Comparison of ENCODE assay signal across 1 cellular context in the genomic region with DNA sequence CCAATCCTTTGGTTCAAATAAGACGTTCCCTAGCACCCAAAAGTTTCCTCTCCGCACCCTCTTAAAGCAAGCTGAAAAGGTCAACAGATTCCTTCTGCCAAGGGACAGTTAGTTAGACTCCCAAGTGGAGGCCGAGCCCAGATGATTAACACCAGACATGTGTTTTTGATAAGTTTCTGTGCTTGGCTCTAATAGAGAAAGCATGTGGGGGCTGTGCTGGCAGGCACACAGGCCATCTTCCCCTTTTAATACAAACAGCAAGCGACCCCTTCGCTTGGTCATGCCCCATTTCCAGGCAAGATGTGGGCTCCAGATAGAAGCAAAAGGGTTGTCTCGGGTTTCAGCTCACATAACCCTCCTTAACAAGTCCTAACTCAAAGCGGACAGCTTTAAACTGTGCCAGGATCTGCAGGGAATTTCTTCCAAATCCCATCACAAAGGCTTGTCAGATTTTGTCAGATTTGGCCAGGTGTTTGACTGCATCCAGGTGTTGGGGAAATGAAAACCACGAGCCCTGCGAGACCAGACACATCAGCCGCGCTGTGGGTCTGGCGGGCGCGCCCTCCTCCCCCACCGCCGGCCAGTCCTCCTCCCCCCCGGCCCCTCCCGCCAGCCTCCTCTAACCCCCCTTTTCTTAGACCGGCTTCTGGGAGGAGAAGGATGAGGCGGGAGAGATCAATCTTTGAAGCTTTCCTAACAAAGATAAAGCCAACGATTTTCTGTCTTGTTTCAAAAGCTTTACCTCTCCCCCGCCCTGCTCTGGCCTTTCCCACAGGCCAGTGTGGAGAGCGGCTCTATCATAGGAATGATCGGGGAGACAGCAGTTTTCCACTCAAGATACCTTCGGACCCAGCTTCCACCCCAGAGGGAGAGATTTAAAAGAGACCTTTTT.
TF ChIP-seq lines count a peak whose summit lies in the region.

No MANE protein-coding gene starts in this region.

TF ChIP-seq in K562, 482 proteins besides CTCF, POLR2A, EP300 and RAD21 (continued from another document and continues in another):
- TF ChIP-seq, protein P1, sequence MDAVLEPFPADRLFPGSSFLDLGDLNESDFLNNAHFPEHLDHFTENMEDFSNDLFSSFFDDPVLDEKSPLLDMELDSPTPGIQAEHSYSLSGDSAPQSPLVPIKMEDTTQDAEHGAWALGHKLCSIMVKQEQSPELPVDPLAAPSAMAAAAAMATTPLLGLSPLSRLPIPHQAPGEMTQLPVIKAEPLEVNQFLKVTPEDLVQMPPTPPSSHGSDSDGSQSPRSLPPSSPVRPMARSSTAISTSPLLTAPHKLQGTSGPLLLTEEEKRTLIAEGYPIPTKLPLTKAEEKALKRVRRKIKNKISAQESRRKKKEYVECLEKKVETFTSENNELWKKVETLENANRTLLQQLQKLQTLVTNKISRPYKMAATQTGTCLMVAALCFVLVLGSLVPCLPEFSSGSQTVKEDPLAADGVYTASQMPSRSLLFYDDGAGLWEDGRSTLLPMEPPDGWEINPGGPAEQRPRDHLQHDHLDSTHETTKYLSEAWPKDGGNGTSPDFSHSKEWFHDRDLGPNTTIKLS (IDR thresholded peaks at IDR 0.05; ENCODE audit: borderline replicate concordance, low read depth) = 0 out of 2 replicates have a peak, but pooled peaks have one; percentile 16
- TF ChIP-seq SRF (CRISPR knock-in tag; IDR thresholded peaks at IDR 0.05) (0 out of 4 replicates have a peak, but pooled peaks of 1 of the 2 experiments have one; percentile 11), ATF7 (IDR thresholded peaks at IDR 0.05) (peak; percentile 44), NFE2 (IDR thresholded peaks at IDR 0.05; ENCODE audit: low read depth) (0 out of 2 replicates have a peak, but pooled peaks have one; percentile 1), ZFPM2 (CRISPR knock-in tag; IDR thresholded peaks at IDR 0.05) (no peak), KAT7 (CRISPR knock-in tag; IDR thresholded peaks at IDR 0.05; ENCODE audit: borderline replicate concordance) (no peak; the same call in 1 of the 2 replicates), NFRKB (IDR thresholded peaks at IDR 0.05; ENCODE audit: low read depth) (peak; percentile 30; the same call in 1 of the 2 replicates), HDGF (IDR thresholded peaks at IDR 0.05) (peak; percentile 13; the same call in 1 of the 2 replicates), POLR2AphosphoS5 (IDR thresholded peaks at IDR 0.05; ENCODE audit: control insufficient read depth, insufficient read depth, low read depth, low read length) (peak; percentile 55; the same call in 1 of the 2 replicates), NBN (IDR thresholded peaks at IDR 0.05; ENCODE audit: low read depth) (peak; percentile 64; the same call in 1 of the 2 replicates), ETV6 (IDR thresholded peaks at IDR 0.05; ENCODE audit: borderline replicate concordance in 1 of 2, low read depth in 2 of 2, low read length in 1 of 2) (0 out of 4 replicates have a peak, but pooled peaks of 1 of the 2 experiments have one; percentile 2), ETV6 (CRISPR knock-in tag; IDR thresholded peaks at IDR 0.05; ENCODE audit: borderline replicate concordance) (no peak), ZNF589 (CRISPR knock-in tag; IDR thresholded peaks at IDR 0.05; ENCODE audit: low read depth) (peak; percentile 29; the same call in 1 of the 2 replicates), BRD9 (IDR thresholded peaks at IDR 0.05; ENCODE audit: low read depth, partially characterized antibody) (peak; percentile 68), SUPT5H (IDR thresholded peaks at IDR 0.05) (peak; percentile 41; the same call in 1 of the 2 replicates), ZFP1 (CRISPR knock-in tag; IDR thresholded peaks at IDR 0.05) (peak; percentile 59; the same call in 1 of the 2 replicates), MBD2 (IDR thresholded peaks at IDR 0.05; ENCODE audit: borderline replicate concordance, low read depth) (peak; percentile 42; the same call in 1 of the 2 replicates), L3MBTL2 (IDR thresholded peaks at IDR 0.05) (peak; percentile 12), TCF7 (IDR thresholded peaks at IDR 0.05; ENCODE audit: borderline replicate concordance) (0 out of 2 replicates have a peak, but pooled peaks have one; percentile 10)
- TF ChIP-seq, protein P2, sequence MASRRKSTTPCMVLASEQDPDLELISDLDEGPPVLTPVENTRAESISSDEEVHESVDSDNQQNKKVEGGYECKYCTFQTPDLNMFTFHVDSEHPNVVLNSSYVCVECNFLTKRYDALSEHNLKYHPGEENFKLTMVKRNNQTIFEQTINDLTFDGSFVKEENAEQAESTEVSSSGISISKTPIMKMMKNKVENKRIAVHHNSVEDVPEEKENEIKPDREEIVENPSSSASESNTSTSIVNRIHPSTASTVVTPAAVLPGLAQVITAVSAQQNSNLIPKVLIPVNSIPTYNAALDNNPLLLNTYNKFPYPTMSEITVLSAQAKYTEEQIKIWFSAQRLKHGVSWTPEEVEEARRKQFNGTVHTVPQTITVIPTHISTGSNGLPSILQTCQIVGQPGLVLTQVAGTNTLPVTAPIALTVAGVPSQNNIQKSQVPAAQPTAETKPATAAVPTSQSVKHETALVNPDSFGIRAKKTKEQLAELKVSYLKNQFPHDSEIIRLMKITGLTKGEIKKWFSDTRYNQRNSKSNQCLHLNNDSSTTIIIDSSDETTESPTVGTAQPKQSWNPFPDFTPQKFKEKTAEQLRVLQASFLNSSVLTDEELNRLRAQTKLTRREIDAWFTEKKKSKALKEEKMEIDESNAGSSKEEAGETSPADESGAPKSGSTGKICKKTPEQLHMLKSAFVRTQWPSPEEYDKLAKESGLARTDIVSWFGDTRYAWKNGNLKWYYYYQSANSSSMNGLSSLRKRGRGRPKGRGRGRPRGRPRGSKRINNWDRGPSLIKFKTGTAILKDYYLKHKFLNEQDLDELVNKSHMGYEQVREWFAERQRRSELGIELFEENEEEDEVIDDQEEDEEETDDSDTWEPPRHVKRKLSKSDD (conservative IDR thresholded peaks at IDR 0.05; ENCODE audit: low read length) = no peak
- TF ChIP-seq, protein P3, sequence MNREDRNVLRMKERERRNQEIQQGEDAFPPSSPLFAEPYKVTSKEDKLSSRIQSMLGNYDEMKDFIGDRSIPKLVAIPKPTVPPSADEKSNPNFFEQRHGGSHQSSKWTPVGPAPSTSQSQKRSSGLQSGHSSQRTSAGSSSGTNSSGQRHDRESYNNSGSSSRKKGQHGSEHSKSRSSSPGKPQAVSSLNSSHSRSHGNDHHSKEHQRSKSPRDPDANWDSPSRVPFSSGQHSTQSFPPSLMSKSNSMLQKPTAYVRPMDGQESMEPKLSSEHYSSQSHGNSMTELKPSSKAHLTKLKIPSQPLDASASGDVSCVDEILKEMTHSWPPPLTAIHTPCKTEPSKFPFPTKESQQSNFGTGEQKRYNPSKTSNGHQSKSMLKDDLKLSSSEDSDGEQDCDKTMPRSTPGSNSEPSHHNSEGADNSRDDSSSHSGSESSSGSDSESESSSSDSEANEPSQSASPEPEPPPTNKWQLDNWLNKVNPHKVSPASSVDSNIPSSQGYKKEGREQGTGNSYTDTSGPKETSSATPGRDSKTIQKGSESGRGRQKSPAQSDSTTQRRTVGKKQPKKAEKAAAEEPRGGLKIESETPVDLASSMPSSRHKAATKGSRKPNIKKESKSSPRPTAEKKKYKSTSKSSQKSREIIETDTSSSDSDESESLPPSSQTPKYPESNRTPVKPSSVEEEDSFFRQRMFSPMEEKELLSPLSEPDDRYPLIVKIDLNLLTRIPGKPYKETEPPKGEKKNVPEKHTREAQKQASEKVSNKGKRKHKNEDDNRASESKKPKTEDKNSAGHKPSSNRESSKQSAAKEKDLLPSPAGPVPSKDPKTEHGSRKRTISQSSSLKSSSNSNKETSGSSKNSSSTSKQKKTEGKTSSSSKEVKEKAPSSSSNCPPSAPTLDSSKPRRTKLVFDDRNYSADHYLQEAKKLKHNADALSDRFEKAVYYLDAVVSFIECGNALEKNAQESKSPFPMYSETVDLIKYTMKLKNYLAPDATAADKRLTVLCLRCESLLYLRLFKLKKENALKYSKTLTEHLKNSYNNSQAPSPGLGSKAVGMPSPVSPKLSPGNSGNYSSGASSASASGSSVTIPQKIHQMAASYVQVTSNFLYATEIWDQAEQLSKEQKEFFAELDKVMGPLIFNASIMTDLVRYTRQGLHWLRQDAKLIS (CRISPR knock-in tag; IDR thresholded peaks at IDR 0.05) = 0 out of 2 replicates have a peak, but pooled peaks have one; percentile 3
- TF ChIP-seq, protein P4, sequence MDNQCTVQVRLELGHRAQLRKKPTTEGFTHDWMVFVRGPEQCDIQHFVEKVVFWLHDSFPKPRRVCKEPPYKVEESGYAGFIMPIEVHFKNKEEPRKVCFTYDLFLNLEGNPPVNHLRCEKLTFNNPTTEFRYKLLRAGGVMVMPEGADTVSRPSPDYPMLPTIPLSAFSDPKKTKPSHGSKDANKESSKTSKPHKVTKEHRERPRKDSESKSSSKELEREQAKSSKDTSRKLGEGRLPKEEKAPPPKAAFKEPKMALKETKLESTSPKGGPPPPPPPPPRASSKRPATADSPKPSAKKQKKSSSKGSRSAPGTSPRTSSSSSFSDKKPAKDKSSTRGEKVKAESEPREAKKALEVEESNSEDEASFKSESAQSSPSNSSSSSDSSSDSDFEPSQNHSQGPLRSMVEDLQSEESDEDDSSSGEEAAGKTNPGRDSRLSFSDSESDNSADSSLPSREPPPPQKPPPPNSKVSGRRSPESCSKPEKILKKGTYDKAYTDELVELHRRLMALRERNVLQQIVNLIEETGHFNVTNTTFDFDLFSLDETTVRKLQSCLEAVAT (IDR thresholded peaks at IDR 0.05) = peak; percentile 42 to 65; a peak in 2 of 4 replicates
- TF ChIP-seq, protein P5, sequence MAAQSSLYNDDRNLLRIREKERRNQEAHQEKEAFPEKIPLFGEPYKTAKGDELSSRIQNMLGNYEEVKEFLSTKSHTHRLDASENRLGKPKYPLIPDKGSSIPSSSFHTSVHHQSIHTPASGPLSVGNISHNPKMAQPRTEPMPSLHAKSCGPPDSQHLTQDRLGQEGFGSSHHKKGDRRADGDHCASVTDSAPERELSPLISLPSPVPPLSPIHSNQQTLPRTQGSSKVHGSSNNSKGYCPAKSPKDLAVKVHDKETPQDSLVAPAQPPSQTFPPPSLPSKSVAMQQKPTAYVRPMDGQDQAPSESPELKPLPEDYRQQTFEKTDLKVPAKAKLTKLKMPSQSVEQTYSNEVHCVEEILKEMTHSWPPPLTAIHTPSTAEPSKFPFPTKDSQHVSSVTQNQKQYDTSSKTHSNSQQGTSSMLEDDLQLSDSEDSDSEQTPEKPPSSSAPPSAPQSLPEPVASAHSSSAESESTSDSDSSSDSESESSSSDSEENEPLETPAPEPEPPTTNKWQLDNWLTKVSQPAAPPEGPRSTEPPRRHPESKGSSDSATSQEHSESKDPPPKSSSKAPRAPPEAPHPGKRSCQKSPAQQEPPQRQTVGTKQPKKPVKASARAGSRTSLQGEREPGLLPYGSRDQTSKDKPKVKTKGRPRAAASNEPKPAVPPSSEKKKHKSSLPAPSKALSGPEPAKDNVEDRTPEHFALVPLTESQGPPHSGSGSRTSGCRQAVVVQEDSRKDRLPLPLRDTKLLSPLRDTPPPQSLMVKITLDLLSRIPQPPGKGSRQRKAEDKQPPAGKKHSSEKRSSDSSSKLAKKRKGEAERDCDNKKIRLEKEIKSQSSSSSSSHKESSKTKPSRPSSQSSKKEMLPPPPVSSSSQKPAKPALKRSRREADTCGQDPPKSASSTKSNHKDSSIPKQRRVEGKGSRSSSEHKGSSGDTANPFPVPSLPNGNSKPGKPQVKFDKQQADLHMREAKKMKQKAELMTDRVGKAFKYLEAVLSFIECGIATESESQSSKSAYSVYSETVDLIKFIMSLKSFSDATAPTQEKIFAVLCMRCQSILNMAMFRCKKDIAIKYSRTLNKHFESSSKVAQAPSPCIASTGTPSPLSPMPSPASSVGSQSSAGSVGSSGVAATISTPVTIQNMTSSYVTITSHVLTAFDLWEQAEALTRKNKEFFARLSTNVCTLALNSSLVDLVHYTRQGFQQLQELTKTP (IDR thresholded peaks at IDR 0.05; ENCODE audit: low read depth in 1 of 2, partially characterized antibody in 2 of 2) = peak; percentile 18 to 19
- TF ChIP-seq, protein P6, sequence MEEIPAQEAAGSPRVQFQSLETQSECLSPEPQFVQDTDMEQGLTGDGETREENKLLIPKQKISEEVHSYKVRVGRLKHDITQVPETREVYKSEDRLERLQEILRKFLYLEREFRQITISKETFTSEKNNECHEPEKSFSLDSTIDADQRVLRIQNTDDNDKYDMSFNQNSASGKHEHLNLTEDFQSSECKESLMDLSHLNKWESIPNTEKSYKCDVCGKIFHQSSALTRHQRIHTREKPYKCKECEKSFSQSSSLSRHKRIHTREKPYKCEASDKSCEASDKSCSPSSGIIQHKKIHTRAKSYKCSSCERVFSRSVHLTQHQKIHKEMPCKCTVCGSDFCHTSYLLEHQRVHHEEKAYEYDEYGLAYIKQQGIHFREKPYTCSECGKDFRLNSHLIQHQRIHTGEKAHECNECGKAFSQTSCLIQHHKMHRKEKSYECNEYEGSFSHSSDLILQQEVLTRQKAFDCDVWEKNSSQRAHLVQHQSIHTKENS (CRISPR knock-in tag; IDR thresholded peaks at IDR 0.05) = peak; percentile 87; the same call in 1 of the 2 replicates
- TF ChIP-seq, protein P7, sequence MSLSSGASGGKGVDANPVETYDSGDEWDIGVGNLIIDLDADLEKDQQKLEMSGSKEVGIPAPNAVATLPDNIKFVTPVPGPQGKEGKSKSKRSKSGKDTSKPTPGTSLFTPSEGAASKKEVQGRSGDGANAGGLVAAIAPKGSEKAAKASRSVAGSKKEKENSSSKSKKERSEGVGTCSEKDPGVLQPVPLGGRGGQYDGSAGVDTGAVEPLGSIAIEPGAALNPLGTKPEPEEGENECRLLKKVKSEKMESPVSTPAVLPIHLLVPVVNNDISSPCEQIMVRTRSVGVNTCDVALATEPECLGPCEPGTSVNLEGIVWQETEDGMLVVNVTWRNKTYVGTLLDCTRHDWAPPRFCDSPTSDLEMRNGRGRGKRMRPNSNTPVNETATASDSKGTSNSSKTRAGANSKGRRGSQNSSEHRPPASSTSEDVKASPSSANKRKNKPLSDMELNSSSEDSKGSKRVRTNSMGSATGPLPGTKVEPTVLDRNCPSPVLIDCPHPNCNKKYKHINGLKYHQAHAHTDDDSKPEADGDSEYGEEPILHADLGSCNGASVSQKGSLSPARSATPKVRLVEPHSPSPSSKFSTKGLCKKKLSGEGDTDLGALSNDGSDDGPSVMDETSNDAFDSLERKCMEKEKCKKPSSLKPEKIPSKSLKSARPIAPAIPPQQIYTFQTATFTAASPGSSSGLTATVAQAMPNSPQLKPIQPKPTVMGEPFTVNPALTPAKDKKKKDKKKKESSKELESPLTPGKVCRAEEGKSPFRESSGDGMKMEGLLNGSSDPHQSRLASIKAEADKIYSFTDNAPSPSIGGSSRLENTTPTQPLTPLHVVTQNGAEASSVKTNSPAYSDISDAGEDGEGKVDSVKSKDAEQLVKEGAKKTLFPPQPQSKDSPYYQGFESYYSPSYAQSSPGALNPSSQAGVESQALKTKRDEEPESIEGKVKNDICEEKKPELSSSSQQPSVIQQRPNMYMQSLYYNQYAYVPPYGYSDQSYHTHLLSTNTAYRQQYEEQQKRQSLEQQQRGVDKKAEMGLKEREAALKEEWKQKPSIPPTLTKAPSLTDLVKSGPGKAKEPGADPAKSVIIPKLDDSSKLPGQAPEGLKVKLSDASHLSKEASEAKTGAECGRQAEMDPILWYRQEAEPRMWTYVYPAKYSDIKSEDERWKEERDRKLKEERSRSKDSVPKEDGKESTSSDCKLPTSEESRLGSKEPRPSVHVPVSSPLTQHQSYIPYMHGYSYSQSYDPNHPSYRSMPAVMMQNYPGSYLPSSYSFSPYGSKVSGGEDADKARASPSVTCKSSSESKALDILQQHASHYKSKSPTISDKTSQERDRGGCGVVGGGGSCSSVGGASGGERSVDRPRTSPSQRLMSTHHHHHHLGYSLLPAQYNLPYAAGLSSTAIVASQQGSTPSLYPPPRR (CRISPR knock-in tag; IDR thresholded peaks at IDR 0.05; ENCODE audit: borderline replicate concordance) = no peak
- TF ChIP-seq, protein P8, sequence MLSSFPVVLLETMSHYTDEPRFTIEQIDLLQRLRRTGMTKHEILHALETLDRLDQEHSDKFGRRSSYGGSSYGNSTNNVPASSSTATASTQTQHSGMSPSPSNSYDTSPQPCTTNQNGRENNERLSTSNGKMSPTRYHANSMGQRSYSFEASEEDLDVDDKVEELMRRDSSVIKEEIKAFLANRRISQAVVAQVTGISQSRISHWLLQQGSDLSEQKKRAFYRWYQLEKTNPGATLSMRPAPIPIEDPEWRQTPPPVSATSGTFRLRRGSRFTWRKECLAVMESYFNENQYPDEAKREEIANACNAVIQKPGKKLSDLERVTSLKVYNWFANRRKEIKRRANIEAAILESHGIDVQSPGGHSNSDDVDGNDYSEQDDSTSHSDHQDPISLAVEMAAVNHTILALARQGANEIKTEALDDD (IDR thresholded peaks at IDR 0.05) = peak; percentile 93
